ENCODE assay signal across 37 cellular contexts in the genomic region with DNA sequence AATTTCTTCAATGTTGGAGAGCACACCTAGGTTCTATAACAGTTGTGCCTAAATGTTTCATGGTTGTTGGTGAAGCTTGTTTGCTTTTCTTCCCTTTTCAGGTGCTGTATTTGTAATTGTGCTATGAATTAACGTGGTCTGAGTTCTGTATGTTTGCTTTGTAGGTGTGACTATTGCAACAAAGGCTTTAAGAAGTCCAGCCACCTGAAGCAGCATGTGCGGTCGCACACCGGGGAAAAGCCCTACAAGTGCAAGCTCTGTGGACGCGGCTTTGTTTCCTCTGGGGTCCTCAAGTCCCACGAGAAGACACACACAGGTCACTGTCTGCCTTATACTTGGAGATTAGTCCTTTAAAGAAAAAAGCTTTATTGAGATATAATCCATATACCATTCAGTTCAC.
A peak's percentile ranks its signal among the peaks of the same experiment; 100 is the strongest.
DNase-seq lines count a peak whose midpoint lies in the region; ATAC-seq and FAIRE-seq lines count a peak whose summit lies in the region.
"Had no signal": no experiment of that assay in that cellular context is flagged by ENCODE, and none has a peak within 500 bp of the region (broad histone marks: within the 10 kb centered on the region; RNA-seq: fewer than 3 reads in every experiment).

No MANE protein-coding gene starts in this region.

- no peak overlapping the region for H3K27ac ChIP-seq in small intestine (ENCODE audit: low read depth in 1 of 2, low read length in 1 of 2)
- H3K27ac ChIP-seq: dorsolateral prefrontal cortex, esophagus squamous epithelium, foreskin keratinocyte, heart left ventricle, neutrophil, SK-N-MC, spleen, tibial artery had no signal

- 81 to 91% (median 82%) methylated on average over 7 of the region's 7 CpGs for WGBS in small intestine, 3 donors

- FAIRE-seq in small intestine (lab: Jason Lieb, UNC) = no peak
- FAIRE-seq: endometrium, G401.6, keratinocyte had no signal

- no peak overlapping the region for H3K4me3 ChIP-seq in small intestine (ENCODE audit: low read depth in 1 of 2, low read length in 2 of 2)
- H3K4me3 ChIP-seq: dorsolateral prefrontal cortex, esophagus squamous epithelium, heart left ventricle, MG63, SK-N-MC, spleen, tibial artery had no signal

- no peaks in the 10 kb centered on the region for H3K9me3 ChIP-seq in small intestine (ENCODE audit: control insufficient read depth, low read depth)
- H3K9me3 ChIP-seq: esophagus squamous epithelium, heart left ventricle, MG63, neutrophil, spleen, tibial artery had no signal

- H3K4me1 ChIP-seq in small intestine (ENCODE audit: control insufficient read depth in 2 of 2, insufficient read depth in 1 of 2, low read depth in 1 of 2, low read length in 1 of 2) = no peaks in the 10 kb centered on the region
- H3K4me1 ChIP-seq: esophagus squamous epithelium, foreskin keratinocyte, spleen, tibial artery had no signal

- DNase-seq in DMS53 treated with DMSO at 0.1 percent for 48 hours (lab: John Stamatoyannopoulos, UW; ENCODE audit: unreplicated experiment) (peak; percentile 87), NCI-H2081 treated with DMSO at 0.1 percent for 48 hours (lab: John Stamatoyannopoulos, UW) (peak; percentile 12), NCI-H774 (lab: John Stamatoyannopoulos, UW) (peak; percentile 65), small intestine (peak; percentile 6), dedifferentiated amniotic fluid mesenchymal stem cell (ENCODE audit: extremely low spot score) (no peak), amniotic stem cell (lab: John Stamatoyannopoulos, UW) (no peak)
- DNase-seq: activated CD4-positive, alpha-beta memory T cell treated with anti-CD3 and anti-CD28 coated beads for 36 hours; activated CD8-positive, alpha-beta memory T cell treated with anti-CD3 and anti-CD28 coated beads, Interleukin-2, amount 50 U/mL, for 4 hours; activated naive CD4-positive, alpha-beta T cell; DMS79; dorsolateral prefrontal cortex; esophagus squamous epithelium; foreskin keratinocyte; HCEC 1CT; heart left ventricle; KG1; MG63; midbrain; naive thymus-derived CD4-positive, alpha-beta T cell; NCI-H1436 treated with DMSO at 0.1 percent for 48 hours; NCI-H2227 treated with DMSO at 0.1 percent for 48 hours; NK-92 treated with Interleukin-12 subunit alpha and Interleukin-12 subunit beta, amount 100 ng/mL, for 24 hours; PC-3; posterior cingulate gyrus; right cardiac atrium; spleen; stimulated activated CD4-positive, alpha-beta T cell treated with anti-CD3 and anti-CD28 coated beads, Interleukin-2, amount 100 ng/mL, for 24 hours; stimulated activated CD8-positive, alpha-beta memory T cell treated with anti-CD3 and anti-CD28 coated beads, Interleukin-4, amount 100 ng/mL, for 48 hours; tibial artery had no signal

- no peaks in the 10 kb centered on the region for H3K27me3 ChIP-seq in small intestine (ENCODE audit: control insufficient read depth in 2 of 2, insufficient read depth in 2 of 2, low read length in 2 of 2)
- H3K27me3 ChIP-seq: dorsolateral prefrontal cortex, esophagus squamous epithelium, foreskin keratinocyte, heart left ventricle, MG63, neutrophil, spleen, tibial artery had no signal

- H3K36me3 ChIP-seq in small intestine (ENCODE audit: control insufficient read depth in 2 of 2, insufficient read depth in 2 of 2, low read length in 2 of 2) = peaks cover 15 to 18% of the 10 kb centered on the region in 2 donors

- ATAC-seq in GM18498 (IDR thresholded peaks at IDR 0.05; ENCODE audit: unreplicated experiment) = no peak
- no peak for ATAC-seq in GM18858 (IDR thresholded peaks at IDR 0.05; ENCODE audit: unreplicated experiment)
- ATAC-seq: activated CD4-positive, CD25-positive, alpha-beta regulatory T cell treated with anti-CD3 and anti-CD28 coated beads, Interleukin-2, amount 50 U/mL, for 24 hours; foreskin keratinocyte; heart left ventricle; naive thymus-derived CD4-positive, alpha-beta T cell; PC-3; right cardiac atrium had no signal

Comparison
In these comparisons a context has a peak if more than half of its experiments do, and no peak if none do; other contexts are left out.
1. DNase-seq: peak in DMS53 treated with DMSO at 0.1 percent for 48 hours (single experiment), NCI-H2081 treated with DMSO at 0.1 percent for 48 hours (single experiment), NCI-H774 (single experiment) and small intestine (single experiment); none in dedifferentiated amniotic fluid mesenchymal stem cell (single experiment) and amniotic stem cell (single experiment).